17 cellular contexts compared by ENCODE assay signal in the genomic region with DNA sequence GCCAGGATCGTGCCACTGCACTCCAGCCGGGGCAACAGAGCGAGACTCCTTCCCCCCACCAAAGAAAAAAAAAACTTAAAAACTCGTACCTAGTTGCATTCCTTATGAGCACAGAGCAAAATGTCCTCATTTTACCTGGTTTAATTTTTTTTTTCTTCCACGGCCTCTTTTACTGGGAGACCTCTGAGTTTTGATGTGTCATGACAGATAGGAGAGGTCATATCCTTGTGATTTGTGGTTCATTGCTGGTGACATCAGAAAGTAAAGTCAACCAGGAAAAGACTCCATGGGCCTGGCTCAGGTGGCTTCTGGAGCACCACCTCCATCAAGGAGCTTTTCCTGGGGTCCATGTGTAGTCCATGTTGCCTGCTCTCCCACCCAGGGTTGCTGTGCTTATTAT.
"Had no signal": no experiment of that assay in that cellular context is flagged by ENCODE, and none has a peak within 500 bp of the region (broad histone marks: within the 10 kb centered on the region; RNA-seq: fewer than 3 reads in every experiment).

No MANE protein-coding gene starts in this region.

- H3K4me3 Mint-ChIP-seq: activated B cell treated with CpG ODN at 0.5 μM for 24 hours; activated CD4-positive, alpha-beta T cell treated with anti-CD3 and anti-CD28 coated beads, Interleukin-2, amount 10 ng/mL, durations not matched to agents 7 days and 5 days; activated T-helper 17 cell treated with anti-CD3 and anti-CD28 coated beads, Interleukin-2, amount 50 U/mL, for 72 hours; endodermal cell; naive thymus-derived CD4-positive, alpha-beta T cell; stimulated activated memory B cell treated with anti-CD40 and anti-IgM and Interleukin-4, amounts not matched to agents 10 μg/mL and 1 μg/mL and 100 μg/mL, for 72 hours; T-helper 1 cell treated with Interleukin-12 subunit alpha and Interleukin-12 subunit beta and Interleukin-4 antibody, amounts not matched to agents 30 μg/mL and 1 μg/mL, for 36 hours had no signal

- H3K27ac ChIP-seq: cardiac muscle cell, heart left ventricle, pancreas, tibial artery had no signal

- ATAC-seq: activated T-helper 17 cell treated with anti-CD3 and anti-CD28 coated beads, Interleukin-2, amount 50 U/mL, for 72 hours; gastrocnemius medialis; left colon; naive thymus-derived CD4-positive, alpha-beta T cell; stimulated activated memory B cell treated with anti-CD40 and anti-IgM and Interleukin-4, amounts not matched to agents 10 μg/mL and 1 μg/mL and 100 μg/mL, for 72 hours had no signal

- H3K9me3 Mint-ChIP-seq: activated B cell treated with CpG ODN at 0.5 μM for 24 hours; activated CD4-positive, alpha-beta T cell treated with anti-CD3 and anti-CD28 coated beads, Interleukin-2, amount 10 ng/mL, durations not matched to agents 7 days and 5 days; activated T-helper 17 cell treated with anti-CD3 and anti-CD28 coated beads, Interleukin-2, amount 50 U/mL, for 72 hours; endodermal cell; naive thymus-derived CD4-positive, alpha-beta T cell; stimulated activated memory B cell treated with anti-CD40 and anti-IgM and Interleukin-4, amounts not matched to agents 10 μg/mL and 1 μg/mL and 100 μg/mL, for 72 hours; T-helper 1 cell treated with Interleukin-12 subunit alpha and Interleukin-12 subunit beta and Interleukin-4 antibody, amounts not matched to agents 30 μg/mL and 1 μg/mL, for 36 hours had no signal

- H3K27ac Mint-ChIP-seq: activated T-helper 17 cell treated with anti-CD3 and anti-CD28 coated beads, Interleukin-2, amount 50 U/mL, for 72 hours; T-helper 1 cell treated with Interleukin-12 subunit alpha and Interleukin-12 subunit beta and Interleukin-4 antibody, amounts not matched to agents 30 μg/mL and 1 μg/mL, for 36 hours had no signal

- H3K9me3 ChIP-seq: gastrocnemius medialis, heart left ventricle, pancreas, tibial artery had no signal

- H3K27me3 Mint-ChIP-seq: activated B cell treated with CpG ODN at 0.5 μM for 24 hours; activated CD4-positive, alpha-beta T cell treated with anti-CD3 and anti-CD28 coated beads, Interleukin-2, amount 10 ng/mL, durations not matched to agents 7 days and 5 days; activated T-helper 17 cell treated with anti-CD3 and anti-CD28 coated beads, Interleukin-2, amount 50 U/mL, for 72 hours; naive thymus-derived CD4-positive, alpha-beta T cell; stimulated activated memory B cell treated with anti-CD40 and anti-IgM and Interleukin-4, amounts not matched to agents 10 μg/mL and 1 μg/mL and 100 μg/mL, for 72 hours had no signal

- H3K27me3 ChIP-seq: cardiac muscle cell, gastrocnemius medialis, heart left ventricle, pancreas, tibial artery had no signal

- DNase-seq: activated B cell treated with CpG ODN at 0.5 μM for 24 hours; activated CD4-positive, alpha-beta T cell treated with anti-CD3 and anti-CD28 coated beads, Interleukin-2, amount 10 ng/mL, durations not matched to agents 7 days and 5 days; activated naive CD4-positive, alpha-beta T cell treated with Interleukin-2 at 50 U/mL for 16 hours; endodermal cell; gastrocnemius medialis; heart left ventricle; left colon; mammary epithelial cell; naive thymus-derived CD4-positive, alpha-beta T cell; pancreas; stimulated activated CD4-positive, alpha-beta T cell treated with anti-CD3 and anti-CD28 coated beads, Interleukin-12 subunit alpha, Interleukin-12 subunit beta, amount 100 ng/mL, for 4 hours; stimulated activated CD4-positive, alpha-beta T cell treated with anti-CD3 and anti-CD28 coated beads, Interleukin-2, amount 100 ng/mL, for 24 hours; tibial artery had no signal
